1 cellular context compared by ENCODE assay signal in the genomic region with DNA sequence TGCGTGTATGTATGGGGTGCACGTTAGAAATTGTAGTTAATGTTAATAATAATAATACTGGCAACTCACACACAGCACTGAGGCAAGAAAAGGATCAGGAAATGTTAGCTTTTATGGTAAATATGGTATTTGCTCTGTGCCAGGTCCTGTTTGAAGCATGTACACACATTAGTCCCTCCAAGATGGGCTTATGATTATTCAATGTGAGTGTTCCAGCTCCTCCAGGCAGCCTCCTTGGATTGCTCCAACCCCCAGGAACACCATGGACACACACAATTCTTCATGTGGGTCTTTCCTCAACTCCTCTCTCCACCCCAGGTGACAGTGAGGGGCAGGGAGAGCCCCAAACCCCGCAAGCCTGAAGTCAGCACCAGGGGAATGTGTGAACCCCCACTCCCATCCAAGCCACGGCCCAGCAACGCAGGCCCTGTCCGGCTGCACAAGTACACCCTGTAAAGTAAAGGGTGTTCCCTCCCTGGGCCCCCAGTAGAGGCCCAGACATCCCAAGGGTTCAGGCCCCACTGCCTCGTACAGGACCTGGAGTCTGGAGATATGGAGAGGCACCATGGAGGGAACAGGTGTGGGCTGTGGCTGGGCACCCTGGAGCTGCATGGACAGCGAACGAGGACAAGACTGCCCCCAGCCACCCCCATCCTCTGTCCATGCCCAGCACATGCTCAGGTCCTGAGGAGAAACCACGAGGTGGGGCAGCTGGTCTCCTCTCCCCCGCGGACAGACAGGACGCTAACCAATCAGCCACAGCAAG.
TF ChIP-seq lines count a peak whose summit lies in the region.

No MANE protein-coding gene starts in this region.

TF ChIP-seq in K562, 482 proteins besides CTCF, POLR2A, EP300 and RAD21:
- TF ChIP-seq POLR2G (IDR thresholded peaks at IDR 0.05; ENCODE audit: low read depth, low read length) (peak; percentile 26; the same call in 1 of the 2 replicates), CBX3 (IDR thresholded peaks at IDR 0.05; ENCODE audit: borderline replicate concordance in 1 of 2, low read length in 2 of 2) (no peak), TCF7 (IDR thresholded peaks at IDR 0.05; ENCODE audit: borderline replicate concordance) (no peak), ZFP36 (IDR thresholded peaks at IDR 0.05; ENCODE audit: low read depth, low read length, partially characterized antibody) (peak; percentile 89)
